Comparison of ENCODE assay signal across 12 cellular contexts in genomic region chr22:50527921-50528681, GRCh38. TPM values are rescaled to one million over a fixed set of nuclear protein-coding genes. Genes with fewer than 3 reads are reported as not detected.
A peak's percentile ranks its signal among the peaks of the same experiment; 100 is the strongest.
DNase-seq lines count a peak whose midpoint lies in the region; TF ChIP-seq lines count a peak whose summit lies in the region.
"Had no signal": no experiment of that assay in that cellular context is flagged by ENCODE, and none has a peak within 500 bp of the region (broad histone marks: within the 10 kb centered on the region; RNA-seq: fewer than 3 reads in every experiment).

No MANE protein-coding gene starts in this region.

- no peak for DNase-seq in GM12864 (ENCODE audit: low read depth)
- DNase-seq in OCI-LY7 (ENCODE audit: low spot score) = peak; percentile 20
- no peak for DNase-seq in endothelial cell (ENCODE audit: low spot score)
- no peak for DNase-seq in LoVo (ENCODE audit: low spot score)
- DNase-seq in HPDE6-E6E7 (ENCODE audit: extremely low spot score) = no peak
- no peak for DNase-seq in HAP-1 (ENCODE audit: low spot score in 2 of 2)
- no peak for DNase-seq in ovary
- DNase-seq: GDM1, MG63, occipital lobe had no signal

- no peaks in the 10 kb centered on the region for H3K9me3 Mint-ChIP-seq in endothelial cell (ENCODE audit: unreplicated experiment)

- no TSS peak for BruUV-seq in OCI-LY7 (replicated peaks; lab: Mats Ljungman, UMichigan)

- H3K27ac ChIP-seq in OCI-LY7 (ENCODE audit: low read depth, low read length, poor library complexity, severe bottlenecking) = no peak overlapping the region
- peak overlapping the region; percentile 93 for H3K27ac ChIP-seq in skeletal muscle tissue (ENCODE audit: low read depth, low read length)
- H3K27ac ChIP-seq in ovary = no peak overlapping the region
- H3K27ac ChIP-seq: VCaP had no signal

- peaks cover 49% of the 10 kb centered on the region for H3K4me1 ChIP-seq in OCI-LY7 (ENCODE audit: insufficient read depth, low read length, poor library complexity, severe bottlenecking)
- peaks cover 21 to 66% (median 48%) of the 10 kb centered on the region in 3 donors for H3K4me1 ChIP-seq in skeletal muscle tissue (ENCODE audit: control insufficient read depth in 3 of 3, insufficient read depth in 3 of 3, low read length in 3 of 3)
- H3K4me1 ChIP-seq in HAP-1 = peaks cover 17% of the 10 kb centered on the region
- H3K4me1 ChIP-seq in ovary (ENCODE audit: insufficient read depth) = peaks cover 30% of the 10 kb centered on the region

- H3K27me3 Mint-ChIP-seq in endothelial cell (ENCODE audit: unreplicated experiment) = peaks cover 37% of the 10 kb centered on the region

- H4K20me1 ChIP-seq in OCI-LY7 (ENCODE audit: insufficient read depth, low read length) = no peaks in the 10 kb centered on the region

- 85 to 90% (median 86%) methylated on average over 18 of the region's 18 CpGs for WGBS in ovary, 3 donors

- H2AFZ ChIP-seq in OCI-LY7 (ENCODE audit: low read length) = no peak overlapping the region

- POLR2A ChIA-PET in OCI-LY7 (lab: Charles Lee) = no interaction called here

- intact Hi-C loops in OCI-LY7 (cut with micrococcal nuclease; ENCODE audit: unreplicated experiment) (loop anchor here (2.0 to 5.0 kb wide), 3 partner anchors 35 to 286 kb away; partner anchors contain the start of gene SYCE3), ovary (cut with DNase I) (loop anchor here in 2 of 4 donors (10.0 kb wide), 2 partner anchors 273 to 283 kb away; partner anchors contain the start of genes HDAC10 (in 1 of the 2) and TUBGCP6 (in 1 of the 2))

- TF ChIP-seq POLR2A in ovary (IDR thresholded peaks at IDR 0.05) = no peak

- H3K79me2 ChIP-seq in OCI-LY7 (ENCODE audit: insufficient read depth, low read depth, low read length) = peaks cover 4% of the 10 kb centered on the region; the same call in 1 of the 2 replicates

- H3K4me3 ChIP-seq in GM12864 (ENCODE audit: low read depth, low read length) (peak overlapping the region; percentile 63; the same call in 1 of the 2 replicates), OCI-LY7 (ENCODE audit: low read depth, low read length, poor library complexity, severe bottlenecking) (no peak overlapping the region), skeletal muscle tissue (ENCODE audit: low read length in 3 of 3) (no peak overlapping the region), HAP-1 (no peak overlapping the region), ovary (no peak overlapping the region)

- TF ChIP-seq CTCF in GM12864 (IDR thresholded peaks at IDR 0.05; ENCODE audit: low read depth, low read length, missing control alignments) (no peak), OCI-LY7 (conservative IDR thresholded peaks at IDR 0.05; ENCODE audit: low read length) (no peak), endothelial cell (IDR thresholded peaks at IDR 0.05; ENCODE audit: unreplicated experiment) (no peak), ovary (IDR thresholded peaks at IDR 0.05) (no peak)

- no peak overlapping the region for H3K27ac Mint-ChIP-seq in endothelial cell (ENCODE audit: unreplicated experiment)

- H3K4me3 Mint-ChIP-seq in endothelial cell (ENCODE audit: unreplicated experiment) = peak overlapping the region; percentile 83

- CTCF ChIA-PET in OCI-LY7 (lab: Charles Lee; ENCODE audit: unreplicated experiment) = interaction anchor here (0.6 kb wide), 1 partner anchor 19 kb away, joined by 5 read pairs; no protein-coding TSS in a partner anchor

- H3K9me2 ChIP-seq in OCI-LY7 (ENCODE audit: insufficient read depth, low read length) = no peaks in the 10 kb centered on the region

- TF ChIP-seq EP300 in ovary (IDR thresholded peaks at IDR 0.05) = no peak

- in situ Hi-C loops in HAP-1 (cut with MboI; ENCODE audit: low sequenced_read_pairs) = no loop called here

- peaks cover 12% of the 10 kb centered on the region for H3K4me1 Mint-ChIP-seq in endothelial cell (ENCODE audit: unreplicated experiment)

- H3K4me2 ChIP-seq in OCI-LY7 (ENCODE audit: low read length) = no peak overlapping the region

- H3K36me3 Mint-ChIP-seq in endothelial cell (ENCODE audit: low read depth, unreplicated experiment) = peaks cover 5% of the 10 kb centered on the region

- H3K9me3 ChIP-seq in OCI-LY7 (ENCODE audit: low read length) = no peaks in the 10 kb centered on the region
- H3K9me3 ChIP-seq in skeletal muscle tissue (ENCODE audit: control insufficient read depth in 3 of 3, low read length in 3 of 3) = no peaks in the 10 kb centered on the region
- no peaks in the 10 kb centered on the region for H3K9me3 ChIP-seq in HAP-1
- H3K9me3 ChIP-seq in ovary = no peaks in the 10 kb centered on the region
- H3K9me3 ChIP-seq: MG63 had no signal

- H3K27me3 ChIP-seq in skeletal muscle tissue (ENCODE audit: control insufficient read depth in 3 of 3, insufficient read depth in 3 of 3, low read length in 3 of 3) (peaks cover 30 to 52% (median 34%) of the 10 kb centered on the region in 3 donors), HAP-1 (ENCODE audit: low read depth) (no peaks in the 10 kb centered on the region), ovary (peaks cover 6% of the 10 kb centered on the region)
- H3K27me3 ChIP-seq: MG63 had no signal

- H3K9ac ChIP-seq in skeletal muscle tissue (ENCODE audit: low read depth in 1 of 3, low read length in 3 of 3) = no peak overlapping the region

- H3K36me3 ChIP-seq in OCI-LY7 (ENCODE audit: insufficient read depth, low read length) (peaks cover 20% of the 10 kb centered on the region), skeletal muscle tissue (ENCODE audit: control insufficient read depth in 3 of 3, insufficient read depth in 3 of 3, low read length in 3 of 3) (peaks cover 9 to 13% (median 12%) of the 10 kb centered on the region in 3 donors), HAP-1 (replicated peaks) (peaks cover 18% of the 10 kb centered on the region), ovary (no peaks in the 10 kb centered on the region)

RNA-seq across cellular contexts. Expression of gene TYMP, which starts 1.7 kb away (rescaled TPM):
- 3.9 and 6.3 TPM in 2 replicates for total RNA-seq in OCI-LY7 (2014; rRNA removed; shearing (Covaris generic))
- 3.8 and 4.0 TPM in 2 replicates for total RNA-seq in OCI-LY7 (2022)
- 6.3 TPM for total RNA-seq in endothelial cell (ENCODE audit: unreplicated experiment)
- 8.9 TPM for total RNA-seq in skeletal muscle tissue
- 10 to 100 TPM in 5 of 7 donors, 1 to 10 TPM in 2; 6.6 to 72.4 (median 15.9) TPM for total RNA-seq in ovary
- 1 to 10 TPM; 2.7 to 8.4 TPM for polyA plus RNA-seq in ovary

RNA-seq across cellular contexts. Expression of gene SCO2, which starts 2.7 kb away (rescaled TPM):
- total RNA-seq in OCI-LY7 (2014; rRNA removed; shearing (Covaris generic)) = 2.7 and 4.9 TPM in 2 replicates
- total RNA-seq in OCI-LY7 (2022) = 3.9 and 4.1 TPM in 2 replicates
- total RNA-seq in endothelial cell (ENCODE audit: unreplicated experiment) = 1.1 TPM
- total RNA-seq in skeletal muscle tissue = 0.52 TPM
- total RNA-seq in ovary = 1 to 10 TPM in 2 of 7 donors, under 1 TPM in 2, not detected in 3; 0.73 to 5.1 (median 2.6) TPM
- under 1 TPM in 1 of 2 donors, not detected in 1; 0.75 TPM for polyA plus RNA-seq in ovary

RNA-seq across cellular contexts. Expression of gene KLHDC7B, which starts 17.6 kb away (rescaled TPM):
- 0.08 and 0.25 TPM in 2 replicates for total RNA-seq in OCI-LY7 (2014; rRNA removed; shearing (Covaris generic))
- total RNA-seq in OCI-LY7 (2022) = 0.31 and 0.46 TPM in 2 replicates
- total RNA-seq in endothelial cell (ENCODE audit: unreplicated experiment) = not detected
- total RNA-seq in skeletal muscle tissue = not detected
- under 1 TPM in 5 of 7 donors, not detected in 2; 0.10 to 0.12 (median 0.10) TPM for total RNA-seq in ovary
- polyA plus RNA-seq in ovary = under 1 TPM; 0.04 to 0.13 TPM
- total RNA-seq: occipital lobe had no signal

RNA-seq across cellular contexts. Expression of gene NCAPH2, which starts 20.1 kb away (rescaled TPM):
- total RNA-seq in OCI-LY7 (2014; rRNA removed; shearing (Covaris generic)) = 129 and 151 TPM in 2 replicates
- total RNA-seq in OCI-LY7 (2022) (124 and 126 TPM in 2 replicates), endothelial cell (ENCODE audit: unreplicated experiment) (40.9 TPM), skeletal muscle tissue (34.4 TPM), ovary (10 to 100 TPM; 37.1 to 61.5 (median 53.7) TPM)
- polyA plus RNA-seq in ovary = 10 to 100 TPM; 11.5 to 49.0 TPM

RNA-seq across cellular contexts. Expression of gene LMF2, which starts 20.6 kb away (rescaled TPM):
- 37.8 and 50.7 TPM in 2 replicates for total RNA-seq in OCI-LY7 (2014; rRNA removed; shearing (Covaris generic))
- 49.2 and 49.8 TPM in 2 replicates for total RNA-seq in OCI-LY7 (2022)
- 88.2 TPM for total RNA-seq in endothelial cell (ENCODE audit: unreplicated experiment)
- 12.5 TPM for total RNA-seq in skeletal muscle tissue
- 10 to 100 TPM; 43.6 to 76.6 (median 60.9) TPM for total RNA-seq in ovary
- 10 to 100 TPM in 1 of 2 donors, 1 to 10 TPM in 1; 1.5 to 52.3 TPM for polyA plus RNA-seq in ovary
